In the genomic region with DNA sequence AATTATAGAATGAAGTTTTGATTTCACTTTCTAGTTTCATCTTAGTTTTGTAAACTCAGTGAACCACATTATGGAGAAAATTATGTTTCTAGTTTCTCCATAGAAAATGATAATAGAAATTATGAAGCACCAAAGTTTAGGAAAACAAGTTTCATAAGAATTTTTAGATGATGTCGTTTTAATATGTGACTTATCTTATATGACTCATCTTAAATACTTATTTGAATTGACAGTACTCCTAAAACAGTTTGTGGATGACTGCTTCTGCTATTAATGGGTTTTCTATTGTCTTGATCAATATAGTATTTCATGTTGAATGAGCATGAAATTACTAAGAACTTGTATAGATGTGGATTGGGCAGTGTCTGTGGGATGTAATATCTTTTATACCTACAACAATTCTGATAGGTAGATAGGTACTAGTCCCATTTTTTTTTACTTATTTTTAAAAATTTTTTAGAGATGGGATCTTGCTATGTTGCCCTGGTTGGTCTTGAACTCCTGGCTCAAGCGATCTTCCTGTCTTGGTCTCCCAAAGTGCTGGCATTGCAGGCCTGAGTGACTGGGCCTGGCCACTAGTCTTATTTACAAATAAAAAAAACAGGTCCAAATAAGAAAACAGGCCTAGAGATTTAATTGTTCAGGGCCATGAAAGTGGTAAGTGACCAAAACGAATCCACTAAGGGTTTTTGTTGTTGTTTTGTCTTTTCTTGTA, we compare ENCODE assay signal across 17 cellular contexts. TPM values are rescaled to one million over a fixed set of nuclear protein-coding genes. Genes with fewer than 3 reads are reported as not detected.
DNase-seq lines count a peak whose midpoint lies in the region; ATAC-seq, FAIRE-seq and TF ChIP-seq lines count a peak whose summit lies in the region.
"Had no signal": no experiment of that assay in that cellular context is flagged by ENCODE, and none has a peak within 500 bp of the region (broad histone marks: within the 10 kb centered on the region; RNA-seq: fewer than 3 reads in every experiment).

No MANE protein-coding gene starts in this region.

- peaks cover 3 to 5% of the 10 kb centered on the region in 2 experiments for H3K36me3 ChIP-seq in mesenchymal stem cell (ENCODE audit: control insufficient read depth in 1 of 2, insufficient read depth in 2 of 2, low read depth in 1 of 2, low read length in 2 of 2)
- H3K36me3 ChIP-seq: BE2C, breast epithelium had no signal

- H3K27ac ChIP-seq in A549 (no peak overlapping the region), mesenchymal stem cell (ENCODE audit: low read length, poor library complexity, severe bottlenecking) (no peak overlapping the region)

- H2BK12ac ChIP-seq in mesenchymal stem cell (ENCODE audit: low read length in 2 of 2): no peak overlapping the region

- peaks cover 35% of the 10 kb centered on the region for H3K36me3 Mint-ChIP-seq in activated B cell treated with CpG ODN at 0.5 μM for 24 hours (ENCODE audit: low read depth)
- H3K36me3 Mint-ChIP-seq in activated T-helper 1 cell treated with anti-CD3 and anti-CD28 coated beads, Interleukin-12 subunit alpha, Interleukin-12 subunit beta, Interleukin-2, Interleukin-4 antibody, amounts not matched to agents 30 ng/mL and 10 ng/mL and 1 ng/mL, durations not matched to agents 14 hours and 24 hours and 36 hours (ENCODE audit: low read depth): peaks cover 7% of the 10 kb centered on the region
- H3K36me3 Mint-ChIP-seq: mesothelial cell of epicardium had no signal

- no peak overlapping the region for H4K91ac ChIP-seq in mesenchymal stem cell (ENCODE audit: low read length)

- H3K4me1 ChIP-seq in A549 (peaks cover 16% of the 10 kb centered on the region; the same call in 2 of the 3 replicates), mesenchymal stem cell (ENCODE audit: control insufficient read depth, insufficient read depth, low read depth, low read length) (peaks cover 5% of the 10 kb centered on the region)
- H3K4me1 ChIP-seq: BE2C had no signal

- WGBS in A549 (ENCODE audit: missing lambda C conversion rate): 55% methylated on average over 3 of the region's 3 CpGs
- WGBS in mesenchymal stem cell: 93% methylated on average over 1 of the region's 3 CpGs

- H2AK5ac ChIP-seq in mesenchymal stem cell (ENCODE audit: low read length, severe bottlenecking): no peak overlapping the region

- no peak overlapping the region for H2BK15ac ChIP-seq in mesenchymal stem cell (ENCODE audit: low read depth, poor library complexity, severe bottlenecking)

- no peak overlapping the region for H3K4me3 ChIP-seq in A549
- H3K4me3 ChIP-seq in mesenchymal stem cell (ENCODE audit: insufficient read depth in 1 of 2, low read depth in 1 of 2, low read length in 2 of 2): no peak overlapping the region
- H3K4me3 ChIP-seq: gastroesophageal sphincter had no signal

- H3K9ac ChIP-seq in mesenchymal stem cell (ENCODE audit: low read length): peak overlapping the region; percentile 56

- no peak overlapping the region for H3K14ac ChIP-seq in mesenchymal stem cell (ENCODE audit: low read length in 2 of 2)

- H2BK120ac ChIP-seq in mesenchymal stem cell (ENCODE audit: low read depth, low read length): no peak overlapping the region

- peak overlapping the region; percentile 25; the same call in 2 of the 3 replicates for H3K4me2 ChIP-seq in A549
- no peak overlapping the region for H3K4me2 ChIP-seq in mesenchymal stem cell (ENCODE audit: low read length, poor library complexity, severe bottlenecking)

- ATAC-seq in A549 (no peak), activated B cell treated with CpG ODN at 0.5 μM for 24 hours (ENCODE audit: low read depth) (no peak), GM21526 (IDR thresholded peaks at IDR 0.05; ENCODE audit: low FRiP score, unreplicated experiment) (no peak)
- ATAC-seq: gastroesophageal sphincter; stimulated activated memory B cell treated with anti-CD40 and anti-IgM and Interleukin-4, amounts not matched to agents 10 μg/mL and 1 μg/mL and 100 μg/mL, for 72 hours had no signal

- TF ChIP-seq CTCF in A549 (IDR thresholded peaks at IDR 0.05) (no peak), activated B cell treated with CpG ODN at 0.5 μM for 24 hours (IDR thresholded peaks at IDR 0.05) (no peak)

- no peak for TF ChIP-seq RAD21 in A549 (conservative IDR thresholded peaks at IDR 0.05 in 1 of 2, IDR thresholded peaks at IDR 0.05 in 1 of 2)

- peaks cover 74% of the 10 kb centered on the region for H3K4me1 Mint-ChIP-seq in activated B cell treated with CpG ODN at 0.5 μM for 24 hours
- H3K4me1 Mint-ChIP-seq in activated T-helper 1 cell treated with anti-CD3 and anti-CD28 coated beads, Interleukin-12 subunit alpha, Interleukin-12 subunit beta, Interleukin-2, Interleukin-4 antibody, amounts not matched to agents 30 ng/mL and 10 ng/mL and 1 ng/mL, durations not matched to agents 14 hours and 24 hours and 36 hours (ENCODE audit: low read depth): peaks cover 37% of the 10 kb centered on the region

- no peak overlapping the region for H3K4me3 Mint-ChIP-seq in activated B cell treated with CpG ODN at 0.5 μM for 24 hours
- H3K4me3 Mint-ChIP-seq in activated T-helper 1 cell treated with anti-CD3 and anti-CD28 coated beads, Interleukin-12 subunit alpha, Interleukin-12 subunit beta, Interleukin-2, Interleukin-4 antibody, amounts not matched to agents 30 ng/mL and 10 ng/mL and 1 ng/mL, durations not matched to agents 14 hours and 24 hours and 36 hours: no peak overlapping the region
- H3K4me3 Mint-ChIP-seq: endodermal cell; mesothelial cell of epicardium; stimulated activated memory B cell treated with anti-CD40 and anti-IgM and Interleukin-4, amounts not matched to agents 10 μg/mL and 1 μg/mL and 100 μg/mL, for 72 hours had no signal

- CTCF ChIA-PET in A549 (lab: Yijun Ruan, JAX) (interaction anchor here (1.0 kb wide), 1 partner anchor 25 kb away, joined by 5 read pairs; no protein-coding TSS in a partner anchor), activated B cell treated with CpG ODN at 0.5 μM for 24 hours (lab: Charles Lee) (no interaction called here)

- H3K9me3 ChIP-seq in A549 (no peaks in the 10 kb centered on the region), mesenchymal stem cell (ENCODE audit: control insufficient read depth, low read length) (no peaks in the 10 kb centered on the region)
- H3K9me3 ChIP-seq: BE2C, breast epithelium, gastroesophageal sphincter had no signal

- intact Hi-C loops in activated B cell treated with CpG ODN at 0.5 μM for 24 hours (cut with micrococcal nuclease): loop anchor here (10.0 kb wide), 1 partner anchor 1332 kb away; no protein-coding TSS in a partner anchor
- intact Hi-C loops in activated T-helper 1 cell treated with anti-CD3 and anti-CD28 coated beads, Interleukin-12 subunit alpha, Interleukin-12 subunit beta, Interleukin-2, Interleukin-4 antibody, amounts not matched to agents 30 ng/mL and 10 ng/mL and 1 ng/mL, durations not matched to agents 14 hours and 24 hours and 36 hours (cut with micrococcal nuclease): loop anchor here (1.0 to 10.0 kb wide), 3 partner anchors 643 to 1878 kb away; no protein-coding TSS in a partner anchor

- no peak overlapping the region for H2AFZ ChIP-seq in mesenchymal stem cell (ENCODE audit: low read depth, low read length)

- DNase-seq in A549 (ENCODE audit: low read depth in 1 of 2, low spot score in 1 of 2): no peak
- DNase-seq in GM18507 (ENCODE audit: extremely low spot score, insufficient read length, low read depth): no peak
- DNase-seq in activated B cell treated with CpG ODN at 0.5 μM for 24 hours: no peak
- no peak for DNase-seq in mesenchymal stem cell
- no peak for DNase-seq in activated effector memory CD4-positive, alpha-beta T cell treated with Interleukin-2 at 50 U/mL for 16 hours
- no peak for DNase-seq in activated T-helper 1 cell treated with anti-CD3 and anti-CD28 coated beads, Interleukin-12 subunit alpha, Interleukin-12 subunit beta, Interleukin-2, Interleukin-4 antibody, amounts not matched to agents 30 ng/mL and 10 ng/mL and 1 ng/mL, durations not matched to agents 14 hours and 24 hours and 36 hours (ENCODE audit: low spot score)
- no peak for DNase-seq in NCI-H774 (lab: John Stamatoyannopoulos, UW)
- DNase-seq: BE2C; endodermal cell; NCI-H2081 treated with DMSO at 0.1 percent for 48 hours; stimulated activated CD4-positive, alpha-beta T cell treated with anti-CD3 and anti-CD28 coated beads, Interleukin-4, amount 100 ng/mL, for 24 hours had no signal

- TF ChIP-seq EP300 in A549 (IDR thresholded peaks at IDR 0.05): no peak

- POLR2A ChIA-PET in A549 (lab: Yijun Ruan, JAX) (no interaction called here), activated B cell treated with CpG ODN at 0.5 μM for 24 hours (lab: Charles Lee) (interaction anchor here (0.7 kb wide), 3 partner anchors 260 to 1648 kb away, joined by 4 to 7 read pairs (median 5); no protein-coding TSS in a partner anchor)

- no peak overlapping the region for H3K4ac ChIP-seq in mesenchymal stem cell (ENCODE audit: low read depth in 1 of 2, low read length in 2 of 2)

- peak overlapping the region; percentile 70 for H3K27ac Mint-ChIP-seq in activated B cell treated with CpG ODN at 0.5 μM for 24 hours
- no peak overlapping the region for H3K27ac Mint-ChIP-seq in activated T-helper 1 cell treated with anti-CD3 and anti-CD28 coated beads, Interleukin-12 subunit alpha, Interleukin-12 subunit beta, Interleukin-2, Interleukin-4 antibody, amounts not matched to agents 30 ng/mL and 10 ng/mL and 1 ng/mL, durations not matched to agents 14 hours and 24 hours and 36 hours
- H3K27ac Mint-ChIP-seq: mesothelial cell of epicardium had no signal

- no peak overlapping the region for H3K18ac ChIP-seq in mesenchymal stem cell (ENCODE audit: low read depth in 1 of 2, low read length in 2 of 2)

- peaks cover 3% of the 10 kb centered on the region for H3K79me1 ChIP-seq in mesenchymal stem cell (replicated peaks; ENCODE audit: low read length, poor library complexity, severe bottlenecking)

- H3K27me3 ChIP-seq in mesenchymal stem cell (ENCODE audit: control insufficient read depth in 1 of 2, insufficient read depth in 1 of 2, low read length in 2 of 2): no peaks in the 10 kb centered on the region
- H3K27me3 ChIP-seq: BE2C, breast epithelium, gastroesophageal sphincter had no signal

- no peak overlapping the region for H3K23ac ChIP-seq in mesenchymal stem cell (ENCODE audit: low read length in 2 of 2)

- no peak overlapping the region for H2BK5ac ChIP-seq in mesenchymal stem cell (ENCODE audit: low read depth, low read length, poor library complexity, severe bottlenecking)

- no peaks in the 10 kb centered on the region for H3K27me3 Mint-ChIP-seq in activated B cell treated with CpG ODN at 0.5 μM for 24 hours
- H3K27me3 Mint-ChIP-seq in activated T-helper 1 cell treated with anti-CD3 and anti-CD28 coated beads, Interleukin-12 subunit alpha, Interleukin-12 subunit beta, Interleukin-2, Interleukin-4 antibody, amounts not matched to agents 30 ng/mL and 10 ng/mL and 1 ng/mL, durations not matched to agents 14 hours and 24 hours and 36 hours (ENCODE audit: insufficient read depth): no peaks in the 10 kb centered on the region
- H3K27me3 Mint-ChIP-seq: stimulated activated memory B cell treated with anti-CD40 and anti-IgM and Interleukin-4, amounts not matched to agents 10 μg/mL and 1 μg/mL and 100 μg/mL, for 72 hours had no signal

- FAIRE-seq in A549 (lab: Jason Lieb, UNC): no peak
- peak; percentile 59 for FAIRE-seq in GM18507 (lab: Jason Lieb, UNC)
- FAIRE-seq: GM12891 had no signal

- no peaks in the 10 kb centered on the region for H3K9me3 Mint-ChIP-seq in activated B cell treated with CpG ODN at 0.5 μM for 24 hours
- H3K9me3 Mint-ChIP-seq in activated T-helper 1 cell treated with anti-CD3 and anti-CD28 coated beads, Interleukin-12 subunit alpha, Interleukin-12 subunit beta, Interleukin-2, Interleukin-4 antibody, amounts not matched to agents 30 ng/mL and 10 ng/mL and 1 ng/mL, durations not matched to agents 14 hours and 24 hours and 36 hours: no peaks in the 10 kb centered on the region
- H3K9me3 Mint-ChIP-seq: endodermal cell; mesothelial cell of epicardium; stimulated activated memory B cell treated with anti-CD40 and anti-IgM and Interleukin-4, amounts not matched to agents 10 μg/mL and 1 μg/mL and 100 μg/mL, for 72 hours had no signal

- no peak overlapping the region for H4K8ac ChIP-seq in mesenchymal stem cell (ENCODE audit: low read length)

- TF ChIP-seq POLR2A in A549 (IDR thresholded peaks at IDR 0.05; ENCODE audit: low read length): no peak

RNA-seq across cellular contexts. Expression of gene HBP1, which starts 3.7 kb away (rescaled TPM):
- 52.4 and 60.1 TPM in 2 replicates for polyA plus RNA-seq in A549 (2011; rRNA removed)
- 7.5 and 10.3 TPM in 2 replicates for polyA plus RNA-seq in A549 (2012; cell fraction: cytosol; rRNA removed)
- polyA plus RNA-seq in A549 (2012; cell fraction: nucleus; rRNA removed): 11.1 and 20.2 TPM in 2 replicates
- 20.1 to 30.4 TPM (median 28.9 TPM) in 3 replicates for polyA plus RNA-seq in A549 (2017; fragmentation: RNase III; extraction: RNeasy Plus Mini Kit Qiagen cat#74134 plus additional on column Dnase treatment)
- polyA minus RNA-seq in A549 (2011; rRNA and poly(A)+ RNA removed): 36.2 and 36.6 TPM in 2 replicates
- 53.6 and 59.9 TPM in 2 replicates for total RNA-seq in activated B cell treated with CpG ODN at 0.5 μM for 24 hours
- polyA plus RNA-seq in mesenchymal stem cell (2013, experiment 1 of 2): 39.5 TPM
- 40.4 TPM for polyA plus RNA-seq in mesenchymal stem cell (2013, experiment 2 of 2)
- 15.2 and 16.6 TPM in 2 replicates for total RNA-seq in activated T-helper 1 cell treated with anti-CD3 and anti-CD28 coated beads, Interleukin-12 subunit alpha, Interleukin-12 subunit beta, Interleukin-2, Interleukin-4 antibody, amounts not matched to agents 30 ng/mL and 10 ng/mL and 1 ng/mL, durations not matched to agents 14 hours and 24 hours and 36 hours
